ENCODE assay signal across 1 cellular context in the genomic region with DNA sequence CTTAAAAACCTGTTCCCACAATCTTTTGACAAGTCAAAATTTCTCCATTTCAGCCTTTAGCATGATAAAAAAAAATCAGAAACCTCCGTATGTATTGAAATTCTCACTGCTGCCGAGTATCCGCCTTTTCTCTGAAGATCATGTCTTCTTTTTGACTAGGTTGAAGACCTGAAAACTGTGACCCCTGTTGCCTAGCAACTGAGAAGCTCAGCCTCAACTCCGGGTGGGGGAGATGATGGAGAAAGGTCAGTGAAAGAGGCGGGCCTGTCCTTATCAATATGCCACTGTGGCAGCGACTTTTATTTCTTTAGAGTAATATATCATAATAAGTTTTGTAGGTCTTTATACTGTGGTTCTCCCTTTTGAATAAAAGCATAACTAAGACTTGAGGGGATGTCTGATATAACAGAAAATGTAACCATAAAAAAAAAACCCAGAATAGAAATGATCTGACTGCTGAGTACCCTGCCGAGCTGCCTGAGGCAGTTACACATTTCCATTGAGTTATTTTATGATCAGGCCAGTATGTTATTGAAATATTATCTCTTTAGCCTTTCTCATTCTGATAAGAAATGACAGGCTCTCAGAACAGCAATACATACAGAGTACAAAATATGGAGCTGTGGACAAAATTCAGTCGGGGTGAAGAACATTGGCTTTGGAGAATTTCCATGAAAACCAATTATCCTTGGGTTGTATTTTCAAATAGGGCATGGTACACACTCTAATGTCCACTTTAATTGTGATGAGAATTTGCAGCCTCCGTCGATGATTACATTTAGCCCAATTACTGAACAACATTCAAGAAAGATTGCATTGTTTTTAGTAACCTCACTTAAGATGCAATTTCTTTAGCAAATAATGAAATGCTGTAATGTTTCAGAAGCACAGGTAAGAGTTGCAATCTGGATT.
TF ChIP-seq lines count a peak whose summit lies in the region.

No MANE protein-coding gene starts in this region.

TF ChIP-seq in K562, 482 proteins besides CTCF, POLR2A, EP300 and RAD21:
- TF ChIP-seq, protein P1, sequence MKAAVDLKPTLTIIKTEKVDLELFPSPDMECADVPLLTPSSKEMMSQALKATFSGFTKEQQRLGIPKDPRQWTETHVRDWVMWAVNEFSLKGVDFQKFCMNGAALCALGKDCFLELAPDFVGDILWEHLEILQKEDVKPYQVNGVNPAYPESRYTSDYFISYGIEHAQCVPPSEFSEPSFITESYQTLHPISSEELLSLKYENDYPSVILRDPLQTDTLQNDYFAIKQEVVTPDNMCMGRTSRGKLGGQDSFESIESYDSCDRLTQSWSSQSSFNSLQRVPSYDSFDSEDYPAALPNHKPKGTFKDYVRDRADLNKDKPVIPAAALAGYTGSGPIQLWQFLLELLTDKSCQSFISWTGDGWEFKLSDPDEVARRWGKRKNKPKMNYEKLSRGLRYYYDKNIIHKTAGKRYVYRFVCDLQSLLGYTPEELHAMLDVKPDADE (conservative IDR thresholded peaks at IDR 0.05; ENCODE audit: control insufficient read depth, low read depth, low read length) = no peak
- TF ChIP-seq, protein P2, sequence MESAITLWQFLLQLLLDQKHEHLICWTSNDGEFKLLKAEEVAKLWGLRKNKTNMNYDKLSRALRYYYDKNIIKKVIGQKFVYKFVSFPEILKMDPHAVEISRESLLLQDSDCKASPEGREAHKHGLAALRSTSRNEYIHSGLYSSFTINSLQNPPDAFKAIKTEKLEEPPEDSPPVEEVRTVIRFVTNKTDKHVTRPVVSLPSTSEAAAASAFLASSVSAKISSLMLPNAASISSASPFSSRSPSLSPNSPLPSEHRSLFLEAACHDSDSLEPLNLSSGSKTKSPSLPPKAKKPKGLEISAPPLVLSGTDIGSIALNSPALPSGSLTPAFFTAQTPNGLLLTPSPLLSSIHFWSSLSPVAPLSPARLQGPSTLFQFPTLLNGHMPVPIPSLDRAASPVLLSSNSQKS (CRISPR knock-in tag; IDR thresholded peaks at IDR 0.05) = no peak
- no peak for TF ChIP-seq CTBP1 (IDR thresholded peaks at IDR 0.05; ENCODE audit: borderline replicate concordance)
- TF ChIP-seq KLF16 (IDR thresholded peaks at IDR 0.05) = no peak
- peak; percentile 80 for TF ChIP-seq RFX1 (IDR thresholded peaks at IDR 0.05)
- TF ChIP-seq ZNF133 (CRISPR knock-in tag; IDR thresholded peaks at IDR 0.05) = no peak
- no peak for TF ChIP-seq MTA3 (IDR thresholded peaks at IDR 0.05; ENCODE audit: borderline replicate concordance)
